Comparison of ENCODE assay signal across 8 cellular contexts in genomic region chr20:47785900-47786762, GRCh38. TPM values are rescaled to one million over a fixed set of nuclear protein-coding genes. Genes with fewer than 3 reads are reported as not detected.
DNase-seq lines count a peak whose midpoint lies in the region; ATAC-seq and TF ChIP-seq lines count a peak whose summit lies in the region.

No MANE protein-coding gene starts in this region.

- H3K27me3 ChIP-seq in ascending aorta (no peaks in the 10 kb centered on the region), osteoblast (ENCODE audit: insufficient read depth, low read length) (peaks cover 77% of the 10 kb centered on the region)

- ATAC-seq in left cardiac atrium (peak; percentile 85 to 89), HG02840 (IDR thresholded peaks at IDR 0.05; ENCODE audit: low FRiP score, unreplicated experiment) (no peak)

- H3K27ac ChIP-seq in ascending aorta (peak overlapping the region; percentile 82 to 89), osteoblast (ENCODE audit: low read depth, low read length) (no peak overlapping the region)

- H3K4me3 ChIP-seq in ascending aorta (peak overlapping the region; percentile 73 to 74), osteoblast (ENCODE audit: insufficient read depth, low read length) (peak overlapping the region; percentile 65)

- peaks cover 0 to 9% of the 10 kb centered on the region in 2 donors for H3K4me1 ChIP-seq in ascending aorta
- peaks cover 12% of the 10 kb centered on the region for H3K4me1 ChIP-seq in osteoblast (ENCODE audit: insufficient read depth, low read length)

- H3K79me2 ChIP-seq in osteoblast (ENCODE audit: insufficient read depth, low read length) = no peaks in the 10 kb centered on the region

- peak; percentile 73 to 87 (median 77) for TF ChIP-seq CTCF in ascending aorta (IDR thresholded peaks at IDR 0.05)
- peak; percentile 72 for TF ChIP-seq CTCF in osteoblast (IDR thresholded peaks at IDR 0.05; ENCODE audit: extremely low read depth, low read depth, low read length)

- peak; percentile 72 for DNase-seq in A172 (ENCODE audit: low spot score)
- DNase-seq in GM04504 (ENCODE audit: low read depth) = peak; percentile 65
- peak; percentile 36 for DNase-seq in NCI-H2196 treated with DMSO at 0.1 percent for 48 hours (lab: John Stamatoyannopoulos, UW; ENCODE audit: unreplicated experiment)
- DNase-seq in ascending aorta (ENCODE audit: low spot score in 2 of 2) = peak in 1 of 2 donors; percentile 82
- DNase-seq in left cardiac atrium = peak; percentile 75
- DNase-seq in osteoblast (ENCODE audit: insufficient read length, low spot score, missing footprints) = peak; percentile 98
- no peak for DNase-seq in T-helper 9 cell

- peak overlapping the region; percentile 90 for H3K4me2 ChIP-seq in osteoblast (ENCODE audit: insufficient read depth, low read length)

- H4K20me1 ChIP-seq in osteoblast (ENCODE audit: insufficient read depth, low read length) = peaks cover 3% of the 10 kb centered on the region

- no peaks in the 10 kb centered on the region for H3K9me3 ChIP-seq in ascending aorta
- H3K9me3 ChIP-seq in osteoblast (ENCODE audit: low read depth, low read length) = no peaks in the 10 kb centered on the region

- intact Hi-C loops in ascending aorta (cut with DNase I) (loop anchor here (1.0 to 10.0 kb wide), 5 partner anchors 59 to 1039 kb away; partner anchors contain the start of gene PREX1), left cardiac atrium (cut with DNase I) (loop anchor here (1.0 to 5.0 kb wide), 2 partner anchors 831 to 835 kb away; no protein-coding TSS in a partner anchor)

- H2AFZ ChIP-seq in osteoblast (ENCODE audit: low read length) = peak overlapping the region; percentile 81

- H3K36me3 ChIP-seq in ascending aorta (no peaks in the 10 kb centered on the region), osteoblast (ENCODE audit: insufficient read depth, low read length) (no peaks in the 10 kb centered on the region)

RNA-seq across cellular contexts. Expression of gene SULF2, which starts 0.8 kb away (rescaled TPM):
- 23.5 TPM in 2 replicates for total RNA-seq in A172 (2014; rRNA removed; shearing (Covaris generic))
- 194 TPM for total RNA-seq in ascending aorta
- 10 to 100 TPM; 37.2 to 55.1 TPM for total RNA-seq in left cardiac atrium
- total RNA-seq in osteoblast = 102 and 138 TPM in 2 replicates
